In genomic region chr1:153402226-153402625, GRCh38 we compare ENCODE assay signal across 21 cellular contexts. TPM values are rescaled to one million over a fixed set of nuclear protein-coding genes. Genes with fewer than 3 reads are reported as not detected.
A peak's percentile ranks its signal among the peaks of the same experiment; 100 is the strongest.
DNase-seq lines count a peak whose midpoint lies in the region; ATAC-seq and TF ChIP-seq lines count a peak whose summit lies in the region.
"Had no signal": no experiment of that assay in that cellular context is flagged by ENCODE, and none has a peak within 500 bp of the region (broad histone marks: within the 10 kb centered on the region; RNA-seq: fewer than 3 reads in every experiment).

No MANE protein-coding gene starts in this region.

- H3K9me3 ChIP-seq in H9 (ENCODE audit: control insufficient read depth, low read depth, low read length) (no peaks in the 10 kb centered on the region), spleen (no peaks in the 10 kb centered on the region)

- no peak overlapping the region for H3K4ac ChIP-seq in H9 (ENCODE audit: low read depth, low read length)

- no peak overlapping the region for H3K4me2 ChIP-seq in H9 (ENCODE audit: insufficient read depth, insufficient read length, low read length)

- no peak overlapping the region for H3K27ac ChIP-seq in H9 (ENCODE audit: insufficient read length, low read depth, low read length)
- peak overlapping the region in 5 of 8 donors; percentile 24 to 85 (median 36) for H3K27ac ChIP-seq in spleen
- H3K27ac ChIP-seq: C4-2B, GM23248 had no signal

- no peak overlapping the region for H3K27ac Mint-ChIP-seq in H9
- H3K27ac Mint-ChIP-seq: CD4-positive, alpha-beta T cell; HFFc6 had no signal

- H3K4me1 ChIP-seq in H9 (ENCODE audit: insufficient read depth, low read length) (peaks cover 3% of the 10 kb centered on the region; the same call in 1 of the 2 replicates), spleen (peaks cover 0 to 33% (median 0%) of the 10 kb centered on the region in 6 donors)

- no peak overlapping the region for H2AFZ ChIP-seq in H9 (ENCODE audit: low read length)
- H2AFZ ChIP-seq: GM23248 had no signal

- peaks cover 5 to 6% of the 10 kb centered on the region in 2 experiments for H3K9me3 Mint-ChIP-seq in H9
- H3K9me3 Mint-ChIP-seq: CD4-positive, alpha-beta T cell; HFFc6 had no signal

- no peak overlapping the region for H3K23ac ChIP-seq in H9 (ENCODE audit: insufficient read length, low read depth, low read length)

- no peak overlapping the region for H3K4me3 ChIP-seq in spleen
- H3K4me3 ChIP-seq: GM23248 had no signal

- no peak overlapping the region for H2BK12ac ChIP-seq in H9 (ENCODE audit: insufficient read length, low read depth, low read length)

- H3K4me3 Mint-ChIP-seq in H9 = no peak overlapping the region
- H3K4me3 Mint-ChIP-seq: CD4-positive, alpha-beta T cell; HFFc6 had no signal

- no peak for ATAC-seq in HG03039 (IDR thresholded peaks at IDR 0.05; ENCODE audit: unreplicated experiment)
- ATAC-seq: HCT116 had no signal

- intact Hi-C loops in spleen (cut with DNase I; ENCODE audit: low total_unique reads) = no loop called here

- no peak overlapping the region for H3K18ac ChIP-seq in H9 (ENCODE audit: insufficient read length, low read depth, low read length)

- H4K8ac ChIP-seq in H9 (replicated peaks; ENCODE audit: insufficient read length, low read depth, low read length) = no peak overlapping the region

- no peak overlapping the region for H3K56ac ChIP-seq in H9 (ENCODE audit: insufficient read length, low read depth, low read length)

- no peak for TF ChIP-seq POLR2A in spleen (IDR thresholded peaks at IDR 0.05)

- no peaks in the 10 kb centered on the region for H3K36me3 ChIP-seq in spleen

- H2BK5ac ChIP-seq in H9 (ENCODE audit: insufficient read length, low read length) = no peak overlapping the region

- TF ChIP-seq CTCF in H9 (conservative IDR thresholded peaks at IDR 0.05) = no peak
- TF ChIP-seq CTCF in spleen (IDR thresholded peaks at IDR 0.05 in 8 of 11, conservative IDR thresholded peaks at IDR 0.05 in 3 of 11) = no peak

- peaks cover 0 to 3% (median 0%) of the 10 kb centered on the region in 3 experiments; a peak in 4 of 7 replicates for H3K36me3 Mint-ChIP-seq in H9 (ENCODE audit: insufficient read depth in 1 of 3, low read depth in 3 of 3)

- H3K23me2 ChIP-seq in H9 (ENCODE audit: insufficient read length, low read depth, low read length, poor library complexity, severe bottlenecking) = no peaks in the 10 kb centered on the region

- H4K20me1 ChIP-seq in H9 (ENCODE audit: control insufficient read depth, insufficient read depth, insufficient read length) = no peaks in the 10 kb centered on the region

- H4K5ac ChIP-seq in H9 (ENCODE audit: insufficient read length, low read depth, low read length) = no peak overlapping the region

- no peak overlapping the region for H2BK20ac ChIP-seq in H9 (ENCODE audit: low read depth, low read length, poor library complexity, severe bottlenecking)

- no peak overlapping the region for H2AK5ac ChIP-seq in H9 (ENCODE audit: insufficient read length, low read length)

- no peak overlapping the region for H3K9ac ChIP-seq in H9 (ENCODE audit: extremely low read depth, insufficient read length, low read length)
- H3K9ac ChIP-seq: GM23248 had no signal

- H2BK120ac ChIP-seq in H9 (ENCODE audit: low read depth, low read length, poor library complexity, severe bottlenecking) = no peak overlapping the region

- H3K79me2 ChIP-seq in H9 (ENCODE audit: insufficient read depth, low read length) = no peaks in the 10 kb centered on the region

- no peak overlapping the region for H3T11ph ChIP-seq in H9 (ENCODE audit: low read length)

- H2BK15ac ChIP-seq in H9 (ENCODE audit: low read depth, low read length) = no peak overlapping the region

- no peak overlapping the region for H3K14ac ChIP-seq in H9 (ENCODE audit: insufficient read depth, low read length)

- H3K4me1 Mint-ChIP-seq in H9 = peaks cover 7 to 24% of the 10 kb centered on the region in 2 experiments; a peak in 3 of 4 replicates

- no CpG with 5 or more reads among the region's 2 CpGs for WGBS in H9 (ENCODE audit: extremely low coverage, insufficient read length, low lambda C conversion rate)
- 55 to 77% (median 58%) methylated on average over 2 of the region's 2 CpGs for WGBS in spleen, 5 donors

- no peak overlapping the region for H4K91ac ChIP-seq in H9 (ENCODE audit: insufficient read length, low read depth, low read length)

- H3K79me1 ChIP-seq in H9 (ENCODE audit: insufficient read depth, low read depth, low read length, poor library complexity, severe bottlenecking) = no peaks in the 10 kb centered on the region

- DNase-seq in AG20443 (ENCODE audit: low spot score) (peak; percentile 4), H9 (peak; percentile 18), ecto neural progenitor cell (ENCODE audit: low spot score) (peak; percentile 13), spleen (no peak)
- DNase-seq in stimulated activated CD4-positive, alpha-beta T cell treated with anti-CD3 and anti-CD28 coated beads, Interleukin-15, amount 100 ng/mL, for 24 hours = no peak
- DNase-seq in stimulated activated CD8-positive, alpha-beta memory T cell treated with anti-CD3 and anti-CD28 coated beads, Interleukin-4, amount 100 ng/mL, for 48 hours = no peak
- DNase-seq: AML-193; CD4-positive, alpha-beta T cell; DMS153; DMS79; GDM1; GM23248; HFFc6 had no signal

- no peaks in the 10 kb centered on the region for H3K27me3 ChIP-seq in H9 (ENCODE audit: insufficient read depth, low read length)
- H3K27me3 ChIP-seq in spleen (replicated peaks in 1 of 7) = peaks cover 0 to 33% (median 7%) of the 10 kb centered on the region in 7 donors

- peaks cover 33% of the 10 kb centered on the region for H3K27me3 Mint-ChIP-seq in H9 (ENCODE audit: low read depth)

RNA-seq across cellular contexts. Expression of gene S100A8, which starts 11.4 kb away (rescaled TPM):
- not detected in 2 replicates for total RNA-seq in H9 (2021)
- 1,000 to 10,000 TPM in 6 of 7 donors, 100 to 1,000 TPM in 1; 983 to 7,676 (median 1,629) TPM for total RNA-seq in spleen
- 1,000 to 10,000 TPM in 2 of 3 donors, 100 to 1,000 TPM in 1; 756 to 2,335 (median 1,287) TPM for polyA plus RNA-seq in spleen
- total RNA-seq: A172, Daoy, GM23248, H4, HFFc6, HT-29 had no signal
- polyA plus RNA-seq: BJ, GM23248 had no signal

RNA-seq across cellular contexts. Expression of gene S100A7A, which starts 14.1 kb away (rescaled TPM):
- total RNA-seq in H9 (2021) (not detected in 2 replicates), spleen (not detected)
- not detected for polyA plus RNA-seq in spleen
- total RNA-seq: A172; CD4-positive, alpha-beta T cell; Daoy; GM23248; H4; HFFc6; HT-29 had no signal
- polyA plus RNA-seq: BJ, GM23248 had no signal

RNA-seq across cellular contexts. Expression of gene S100A12, which starts 26.8 kb away (rescaled TPM):
- total RNA-seq in H9 (2021) = not detected in 2 replicates
- total RNA-seq in spleen = 1,000 to 10,000 TPM in 1 of 7 donors, 100 to 1,000 TPM in 6; 138 to 1,354 (median 270) TPM
- polyA plus RNA-seq in spleen = 100 to 1,000 TPM; 126 to 567 (median 139) TPM
- total RNA-seq: A172, Daoy, GM23248, H4, HFFc6, HT-29 had no signal
- polyA plus RNA-seq: BJ, GM23248 had no signal

RNA-seq across cellular contexts. Expression of gene S100A9, which starts 44.6 kb away (rescaled TPM):
- total RNA-seq in H9 (2021) = not detected in 2 replicates
- 1,000 to 10,000 TPM in 6 of 7 donors, 100 to 1,000 TPM in 1; 961 to 6,984 (median 2,755) TPM for total RNA-seq in spleen
- 1,000 to 10,000 TPM in 2 of 3 donors, 100 to 1,000 TPM in 1; 947 to 4,509 (median 1,446) TPM for polyA plus RNA-seq in spleen
- total RNA-seq: A172, Daoy, GM23248, H4, HFFc6 had no signal
- polyA plus RNA-seq: BJ, GM23248 had no signal

RNA-seq across cellular contexts. Expression of gene PGLYRP4, which starts 53.6 kb away (rescaled TPM):
- not detected in 2 replicates for total RNA-seq in H9 (2021)
- total RNA-seq in spleen = not detected
- under 1 TPM in 1 of 3 donors, not detected in 2; 0.18 TPM for polyA plus RNA-seq in spleen
- total RNA-seq: A172; CD4-positive, alpha-beta T cell; Daoy; GM23248; H4; HFFc6; HT-29 had no signal
- polyA plus RNA-seq: BJ, GM23248 had no signal

Comparison
In these comparisons a context has a peak if more than half of its experiments do, and no peak if none do; other contexts are left out.
1. DNase-seq: peak in AG20443 (single experiment), H9 (single experiment) and ecto neural progenitor cell (single experiment); none in spleen (single experiment), stimulated activated CD4-positive, alpha-beta T cell treated with anti-CD3 and anti-CD28 coated beads, Interleukin-15, amount 100 ng/mL, for 24 hours (single experiment) and stimulated activated CD8-positive, alpha-beta memory T cell treated with anti-CD3 and anti-CD28 coated beads, Interleukin-4, amount 100 ng/mL, for 48 hours (single experiment).
2. RNA of gene S100A8, which starts 11.4 kb away (total RNA-seq): 983 to 7,676 TPM in spleen; not detected in H9; every median in the first group is over 100 times any median in the second.
3. RNA of gene S100A12, which starts 26.8 kb away (total RNA-seq): 138 to 1,354 TPM in spleen; not detected in H9; every median in the first group is over 100 times any median in the second.